Comparison of ENCODE assay signal across 16 cellular contexts in genomic region chr2:158776236-158776635, GRCh38.
DNase-seq lines count a peak whose midpoint lies in the region; ATAC-seq lines count a peak whose summit lies in the region.
"Had no signal": no experiment of that assay in that cellular context is flagged by ENCODE, and none has a peak within 500 bp of the region (broad histone marks: within the 10 kb centered on the region; RNA-seq: fewer than 3 reads in every experiment).

No MANE protein-coding gene starts in this region.

- DNase-seq in NCI-H1092 treated with DMSO at 0.1 percent for 48 hours (lab: John Stamatoyannopoulos, UW), result peak; percentile 4
- DNase-seq in NCI-H1092 (lab: John Stamatoyannopoulos, UW), result no peak
- peak; percentile 68 for DNase-seq in NCI-H146 treated with DMSO at 0.1 percent for 48 hours (lab: John Stamatoyannopoulos, UW; ENCODE audit: unreplicated experiment)
- DNase-seq in NCI-H748 (lab: John Stamatoyannopoulos, UW; ENCODE audit: unreplicated experiment), result peak; percentile 81
- DNase-seq in left kidney (ENCODE audit: low read depth, low spot score), result peak; percentile 83
- DNase-seq: 8988T; BE2C; CD4-positive, alpha-beta memory T cell; NCI-H1105; NCI-H187; NCI-H226; NCI-H82 had no signal

- no peak for ATAC-seq in GM21526 (IDR thresholded peaks at IDR 0.05; ENCODE audit: low FRiP score, unreplicated experiment)
- ATAC-seq in GM19463 (IDR thresholded peaks at IDR 0.05; ENCODE audit: unreplicated experiment), result no peak
- ATAC-seq in HG03097 (IDR thresholded peaks at IDR 0.05; ENCODE audit: low FRiP score, unreplicated experiment), result no peak
- ATAC-seq: Panc1 had no signal
